Comparison of ENCODE assay signal across 2 cellular contexts in genomic region chrX:100995469-100995868, GRCh38.
TF ChIP-seq lines count a peak whose summit lies in the region.

No MANE protein-coding gene starts in this region.

TF ChIP-seq in SK-N-SH treated with all-trans-retinoic acid at 6 μM for 48 hours, 23 proteins besides CTCF, POLR2A, EP300 and RAD21 (continued from another document):
- TF ChIP-seq POU6F1 (CRISPR knock-in tag; IDR thresholded peaks at IDR 0.05; ENCODE audit: borderline replicate concordance, low read depth) (no peak), SNAI2 (CRISPR knock-in tag; IDR thresholded peaks at IDR 0.05) (no peak), ISL1 (CRISPR knock-in tag; IDR thresholded peaks at IDR 0.05) (no peak), ESRRG (CRISPR knock-in tag; IDR thresholded peaks at IDR 0.05) (no peak), ZC3H10 (CRISPR knock-in tag; IDR thresholded peaks at IDR 0.05) (no peak)
TF ChIP-seq in SK-N-SH treated with all-trans-retinoic acid at 6 μM for 48 hours: peak in this region for 0.

TF ChIP-seq in SK-N-SH, 30 proteins besides CTCF, POLR2A, EP300 and RAD21 (continued from another document):
- TF ChIP-seq USF2 (IDR thresholded peaks at IDR 0.05; ENCODE audit: borderline replicate concordance, low read depth, low read length) (no peak), NRF1 (IDR thresholded peaks at IDR 0.05; ENCODE audit: low read depth, low read length) (no peak), RXRA (IDR thresholded peaks at IDR 0.05; ENCODE audit: borderline replicate concordance, low read depth) (no peak), RFX5 (IDR thresholded peaks at IDR 0.05; ENCODE audit: low read length) (no peak), SIN3A (IDR thresholded peaks at IDR 0.05; ENCODE audit: borderline replicate concordance, low read depth, low read length) (no peak), TEAD4 (IDR thresholded peaks at IDR 0.05; ENCODE audit: borderline replicate concordance, insufficient read depth) (no peak), IRF3 (IDR thresholded peaks at IDR 0.05; ENCODE audit: low read depth, low read length) (no peak), EZH2phosphoT487 (IDR thresholded peaks at IDR 0.05; ENCODE audit: borderline replicate concordance, low read depth) (no peak), TCF12 (IDR thresholded peaks at IDR 0.05) (no peak)
